In genomic region chr16:30604316-30604947, GRCh38 we compare ENCODE assay signal across 27 cellular contexts. TPM values are rescaled to one million over a fixed set of nuclear protein-coding genes. Genes with fewer than 3 reads are reported as not detected.
DNase-seq lines count a peak whose midpoint lies in the region; ATAC-seq and TF ChIP-seq lines count a peak whose summit lies in the region.
"Had no signal": no experiment of that assay in that cellular context is flagged by ENCODE, and none has a peak within 500 bp of the region (broad histone marks: within the 10 kb centered on the region; RNA-seq: fewer than 3 reads in every experiment).

No MANE protein-coding gene starts in this region.

- DNase-seq in Right ventricle myocardium inferior (ENCODE audit: missing footprints) (no peak), left cardiac atrium (no peak), chondrocyte (ENCODE audit: low spot score) (peak; percentile 92), left lobe of liver (ENCODE audit: low spot score) (peak; percentile 84), nucleus accumbens (lab: John Stamatoyannopoulos, UW) (no peak)
- DNase-seq in effector memory CD4-positive, alpha-beta T cell, result no peak
- DNase-seq in central memory CD4-positive, alpha-beta T cell, result no peak
- DNase-seq: activated CD8-positive, alpha-beta memory T cell treated with anti-CD3 and anti-CD28 coated beads, Interleukin-2, amount 10 ng/mL, durations not matched to agents 7 days and 5 days; activated T-cell treated with anti-CD3 and anti-CD28 coated beads, Interleukin-2, amount 50 U/mL, for 48 hours; CD8-positive, alpha-beta T cell; EL; lower lobe of right lung; mucosa of descending colon; NCI-H1105; NCI-H2081; NCI-H345; nephron progenitor cell; Peyer's patch; stimulated activated CD4-positive, alpha-beta T cell treated with anti-CD3 and anti-CD28 coated beads, Interleukin-12 subunit alpha, Interleukin-12 subunit beta, amount 100 ng/mL, for 4 hours; stimulated activated CD4-positive, alpha-beta T cell treated with anti-CD3 and anti-CD28 coated beads, Interleukin-4, amount 100 ng/mL, for 24 hours had no signal

- H3K4me1 Mint-ChIP-seq in chondrocyte (ENCODE audit: low read depth), result peaks cover 6% of the 10 kb centered on the region

- H3K4me3 ChIP-seq in effector memory CD4-positive, alpha-beta T cell (ENCODE audit: insufficient read depth, low read depth, low read length, poor library complexity, severe bottlenecking), result no peak overlapping the region
- H3K4me3 ChIP-seq: gastroesophageal sphincter, lower lobe of right lung, mucosa of descending colon, Peyer's patch, suprapubic skin, vagina had no signal

- H3K9me3 ChIP-seq in effector memory CD4-positive, alpha-beta T cell (ENCODE audit: control insufficient read depth, low read length), result no peaks in the 10 kb centered on the region
- H3K9me3 ChIP-seq: gastroesophageal sphincter, lower lobe of right lung, mucosa of descending colon, Peyer's patch, suprapubic skin, vagina had no signal

- H3K27ac Mint-ChIP-seq in chondrocyte (ENCODE audit: unreplicated experiment), result no peak overlapping the region
- H3K27ac Mint-ChIP-seq: activated CD8-positive, alpha-beta memory T cell treated with anti-CD3 and anti-CD28 coated beads, Interleukin-2, amount 10 ng/mL, durations not matched to agents 7 days and 5 days; CD8-positive, alpha-beta T cell; stimulated activated effector memory CD8-positive, alpha-beta T cell treated with anti-CD3 and anti-CD28 coated beads, Interleukin-12 subunit alpha, Interleukin-12 subunit beta, amount 100 ng/mL, for 72 hours had no signal

- no peaks in the 10 kb centered on the region for H3K27me3 ChIP-seq in effector memory CD4-positive, alpha-beta T cell (replicated peaks; ENCODE audit: control insufficient read depth, insufficient read depth, low read length, poor library complexity, severe bottlenecking)
- H3K27me3 ChIP-seq: gastroesophageal sphincter, Peyer's patch, suprapubic skin, vagina had no signal

- H3K27me3 Mint-ChIP-seq in chondrocyte (ENCODE audit: low read depth), result no peaks in the 10 kb centered on the region
- H3K27me3 Mint-ChIP-seq: activated CD8-positive, alpha-beta memory T cell treated with anti-CD3 and anti-CD28 coated beads, Interleukin-2, amount 10 ng/mL, durations not matched to agents 7 days and 5 days had no signal

- peak; percentile 3 for ATAC-seq in Right ventricle myocardium inferior
- no peak for ATAC-seq in left cardiac atrium
- ATAC-seq in left lobe of liver, result peak; percentile 82
- ATAC-seq: activated CD8-positive, alpha-beta memory T cell treated with anti-CD3 and anti-CD28 coated beads, Interleukin-2, amount 10 ng/mL, durations not matched to agents 7 days and 5 days; CD8-positive, alpha-beta T cell; gastroesophageal sphincter; lower lobe of right lung; mucosa of descending colon; stimulated activated effector memory CD8-positive, alpha-beta T cell treated with anti-CD3 and anti-CD28 coated beads, Interleukin-12 subunit alpha, Interleukin-12 subunit beta, amount 100 ng/mL, for 72 hours had no signal

- no peak overlapping the region for H3K4me3 Mint-ChIP-seq in chondrocyte (ENCODE audit: unreplicated experiment)
- H3K4me3 Mint-ChIP-seq: activated CD8-positive, alpha-beta memory T cell treated with anti-CD3 and anti-CD28 coated beads, Interleukin-2, amount 10 ng/mL, durations not matched to agents 7 days and 5 days; CD8-positive, alpha-beta T cell; nephron progenitor cell; stimulated activated effector memory CD8-positive, alpha-beta T cell treated with anti-CD3 and anti-CD28 coated beads, Interleukin-12 subunit alpha, Interleukin-12 subunit beta, amount 100 ng/mL, for 72 hours had no signal

- H3K27ac ChIP-seq in temporal lobe (ENCODE audit: low read depth, low read length), result peak overlapping the region; percentile 20
- H3K27ac ChIP-seq in effector memory CD4-positive, alpha-beta T cell (ENCODE audit: insufficient read depth, low read length, poor library complexity, severe bottlenecking), result no peak overlapping the region
- H3K27ac ChIP-seq: gastroesophageal sphincter, lower lobe of right lung, parathyroid adenoma, suprapubic skin, vagina had no signal

- peaks cover 5% of the 10 kb centered on the region for H3K4me1 ChIP-seq in effector memory CD4-positive, alpha-beta T cell (ENCODE audit: control insufficient read depth, insufficient read depth, low read length, poor library complexity, severe bottlenecking)
- H3K4me1 ChIP-seq: parathyroid adenoma had no signal

- H3K9me3 Mint-ChIP-seq in chondrocyte (ENCODE audit: low read depth), result peaks cover 4% of the 10 kb centered on the region
- H3K9me3 Mint-ChIP-seq: CD8-positive, alpha-beta T cell; stimulated activated effector memory CD8-positive, alpha-beta T cell treated with anti-CD3 and anti-CD28 coated beads, Interleukin-12 subunit alpha, Interleukin-12 subunit beta, amount 100 ng/mL, for 72 hours had no signal

- intact Hi-C loops in Right ventricle myocardium inferior (cut with DNase I), result no loop called here
- intact Hi-C loops in left cardiac atrium (cut with DNase I), result loop anchor here in 1 of 2 donors (10.0 kb wide), 1 partner anchor 150 kb away; no protein-coding TSS in a partner anchor

- no peak for TF ChIP-seq CTCF in chondrocyte (IDR thresholded peaks at IDR 0.05)

- H3K36me3 Mint-ChIP-seq in chondrocyte (ENCODE audit: low read depth), result peaks cover 20% of the 10 kb centered on the region

- H3K36me3 ChIP-seq in effector memory CD4-positive, alpha-beta T cell (ENCODE audit: control insufficient read depth, insufficient read depth, low read length), result peaks cover 33% of the 10 kb centered on the region

RNA-seq across cellular contexts. Expression of gene ZNF689, which starts 5.8 kb away (rescaled TPM):
- total RNA-seq in Right ventricle myocardium inferior (4.2 TPM), left cardiac atrium (1 to 10 TPM; 5.2 to 6.6 TPM), chondrocyte (5.9 to 8.5 TPM (median 7.1 TPM) in 3 replicates), left lobe of liver (4.9 TPM), temporal lobe (8.1 TPM)

RNA-seq across cellular contexts. Expression of gene ZNF785, which starts 18.9 kb away (rescaled TPM):
- total RNA-seq in Right ventricle myocardium inferior (7.6 TPM), left cardiac atrium (1 to 10 TPM; 8.2 to 9.8 TPM), chondrocyte (17.0 to 20.2 TPM (median 17.7 TPM) in 3 replicates), left lobe of liver (11.8 TPM), temporal lobe (13.5 TPM)
- total RNA-seq: A172 had no signal

RNA-seq across cellular contexts. Expression of gene ZNF688, which starts 32.9 kb away (rescaled TPM):
- total RNA-seq in Right ventricle myocardium inferior (12.2 TPM), left cardiac atrium (10 to 100 TPM in 1 of 2 donors, 1 to 10 TPM in 1; 7.9 to 12.5 TPM), chondrocyte (11.7 to 15.0 TPM (median 13.7 TPM) in 3 replicates), left lobe of liver (8.8 TPM), temporal lobe (7.4 TPM)

RNA-seq across cellular contexts. Expression of gene ZNF764, which starts 46.3 kb away (rescaled TPM):
- total RNA-seq in Right ventricle myocardium inferior (10.0 TPM), left cardiac atrium (1 to 10 TPM; 5.7 to 8.7 TPM), chondrocyte (8.3 to 11.1 TPM (median 8.6 TPM) in 3 replicates), left lobe of liver (6.3 TPM), temporal lobe (9.1 TPM)

RNA-seq across cellular contexts. Expression of gene PRR14, which starts 46.3 kb away (rescaled TPM):
- total RNA-seq in Right ventricle myocardium inferior (18.2 TPM), left cardiac atrium (10 to 100 TPM; 23.7 to 24.0 TPM), chondrocyte (33.5 to 46.9 TPM (median 42.0 TPM) in 3 replicates), left lobe of liver (24.2 TPM), temporal lobe (13.3 TPM)

Comparison
In these comparisons a context has a peak if more than half of its experiments do, and no peak if none do; other contexts are left out.
1. ATAC-seq: peak in Right ventricle myocardium inferior (single experiment) and left lobe of liver (single experiment); none in left cardiac atrium (0 of 2).
2. DNase-seq: peak in chondrocyte (single experiment) and left lobe of liver (single experiment); none in Right ventricle myocardium inferior (single experiment), left cardiac atrium (single experiment), effector memory CD4-positive, alpha-beta T cell (0 of 3), nucleus accumbens (0 of 56) and central memory CD4-positive, alpha-beta T cell (single experiment).